In the genomic region with DNA sequence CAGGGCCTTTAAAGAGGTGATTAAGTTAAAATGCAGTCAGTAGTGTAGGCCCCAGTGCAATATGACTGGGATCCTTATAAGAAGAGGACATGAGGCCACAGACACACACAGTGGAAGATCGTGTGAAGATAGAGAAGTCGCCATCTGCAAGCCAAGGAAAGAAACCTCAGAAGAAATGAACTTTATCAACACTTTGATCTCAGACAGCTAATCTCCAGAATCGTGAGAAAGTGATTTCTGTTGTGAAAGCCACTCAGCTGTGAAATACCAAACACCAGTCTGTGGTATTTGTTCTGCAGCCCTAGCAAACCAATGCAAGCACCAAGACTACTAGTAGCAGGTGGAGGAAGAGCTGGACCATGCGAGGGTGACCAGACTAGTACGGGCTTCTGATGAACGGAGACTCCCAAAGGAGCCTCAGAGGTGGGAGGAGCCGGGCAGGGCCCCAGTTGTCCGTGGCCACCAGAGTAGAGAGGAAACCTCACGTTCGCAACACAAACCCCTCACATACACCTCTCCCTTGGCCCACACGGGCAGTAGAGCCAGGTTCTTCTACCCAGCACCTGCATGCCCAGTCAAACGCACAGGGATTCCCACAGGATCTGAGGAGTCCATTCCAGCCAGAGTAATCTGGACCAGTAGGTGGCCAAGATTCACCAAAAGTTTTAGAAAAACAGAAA, we compare ENCODE assay signal across 1 cellular context.
TF ChIP-seq lines count a peak whose summit lies in the region.

No MANE protein-coding gene starts in this region.

TF ChIP-seq in GM23338, 12 proteins besides CTCF, POLR2A, EP300 and RAD21:
- TF ChIP-seq STAT1 (IDR thresholded peaks at IDR 0.05; ENCODE audit: unreplicated experiment) = no peak
- TF ChIP-seq, protein P1, sequence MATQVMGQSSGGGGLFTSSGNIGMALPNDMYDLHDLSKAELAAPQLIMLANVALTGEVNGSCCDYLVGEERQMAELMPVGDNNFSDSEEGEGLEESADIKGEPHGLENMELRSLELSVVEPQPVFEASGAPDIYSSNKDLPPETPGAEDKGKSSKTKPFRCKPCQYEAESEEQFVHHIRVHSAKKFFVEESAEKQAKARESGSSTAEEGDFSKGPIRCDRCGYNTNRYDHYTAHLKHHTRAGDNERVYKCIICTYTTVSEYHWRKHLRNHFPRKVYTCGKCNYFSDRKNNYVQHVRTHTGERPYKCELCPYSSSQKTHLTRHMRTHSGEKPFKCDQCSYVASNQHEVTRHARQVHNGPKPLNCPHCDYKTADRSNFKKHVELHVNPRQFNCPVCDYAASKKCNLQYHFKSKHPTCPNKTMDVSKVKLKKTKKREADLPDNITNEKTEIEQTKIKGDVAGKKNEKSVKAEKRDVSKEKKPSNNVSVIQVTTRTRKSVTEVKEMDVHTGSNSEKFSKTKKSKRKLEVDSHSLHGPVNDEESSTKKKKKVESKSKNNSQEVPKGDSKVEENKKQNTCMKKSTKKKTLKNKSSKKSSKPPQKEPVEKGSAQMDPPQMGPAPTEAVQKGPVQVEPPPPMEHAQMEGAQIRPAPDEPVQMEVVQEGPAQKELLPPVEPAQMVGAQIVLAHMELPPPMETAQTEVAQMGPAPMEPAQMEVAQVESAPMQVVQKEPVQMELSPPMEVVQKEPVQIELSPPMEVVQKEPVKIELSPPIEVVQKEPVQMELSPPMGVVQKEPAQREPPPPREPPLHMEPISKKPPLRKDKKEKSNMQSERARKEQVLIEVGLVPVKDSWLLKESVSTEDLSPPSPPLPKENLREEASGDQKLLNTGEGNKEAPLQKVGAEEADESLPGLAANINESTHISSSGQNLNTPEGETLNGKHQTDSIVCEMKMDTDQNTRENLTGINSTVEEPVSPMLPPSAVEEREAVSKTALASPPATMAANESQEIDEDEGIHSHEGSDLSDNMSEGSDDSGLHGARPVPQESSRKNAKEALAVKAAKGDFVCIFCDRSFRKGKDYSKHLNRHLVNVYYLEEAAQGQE (IDR thresholded peaks at IDR 0.05; ENCODE audit: unreplicated experiment) = no peak
- no peak for TF ChIP-seq ZNF114 (CRISPR knock-in tag; IDR thresholded peaks at IDR 0.05)
- no peak for TF ChIP-seq JUNB (IDR thresholded peaks at IDR 0.05; ENCODE audit: unreplicated experiment)
- no peak for TF ChIP-seq EZH2 (IDR thresholded peaks at IDR 0.05; ENCODE audit: low read depth, unreplicated experiment)
- no peak for TF ChIP-seq NANOG (IDR thresholded peaks at IDR 0.05; ENCODE audit: borderline replicate concordance)
- TF ChIP-seq EZH2phosphoT487 (IDR thresholded peaks at IDR 0.05; ENCODE audit: unreplicated experiment) = no peak
- TF ChIP-seq POLR2AphosphoS5 (IDR thresholded peaks at IDR 0.05; ENCODE audit: low read depth) = no peak
- no peak for TF ChIP-seq ZNF331 (CRISPR knock-in tag; IDR thresholded peaks at IDR 0.05; ENCODE audit: low read depth)
- TF ChIP-seq, protein P2, sequence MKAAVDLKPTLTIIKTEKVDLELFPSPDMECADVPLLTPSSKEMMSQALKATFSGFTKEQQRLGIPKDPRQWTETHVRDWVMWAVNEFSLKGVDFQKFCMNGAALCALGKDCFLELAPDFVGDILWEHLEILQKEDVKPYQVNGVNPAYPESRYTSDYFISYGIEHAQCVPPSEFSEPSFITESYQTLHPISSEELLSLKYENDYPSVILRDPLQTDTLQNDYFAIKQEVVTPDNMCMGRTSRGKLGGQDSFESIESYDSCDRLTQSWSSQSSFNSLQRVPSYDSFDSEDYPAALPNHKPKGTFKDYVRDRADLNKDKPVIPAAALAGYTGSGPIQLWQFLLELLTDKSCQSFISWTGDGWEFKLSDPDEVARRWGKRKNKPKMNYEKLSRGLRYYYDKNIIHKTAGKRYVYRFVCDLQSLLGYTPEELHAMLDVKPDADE (IDR thresholded peaks at IDR 0.05) = no peak
- no peak for TF ChIP-seq CREB1 (CRISPR knock-in tag; IDR thresholded peaks at IDR 0.05; ENCODE audit: low read depth)
